ENCODE assay signal across 8 cellular contexts in genomic region chr5:57173026-57173317, GRCh38. TPM values are rescaled to one million over a fixed set of nuclear protein-coding genes. Genes with fewer than 3 reads are reported as not detected.
DNase-seq lines count a peak whose midpoint lies in the region; TF ChIP-seq lines count a peak whose summit lies in the region.

No MANE protein-coding gene starts in this region.

- intact Hi-C loops in ascending aorta (cut with DNase I) = loop anchor here (1.0 to 10.0 kb wide), 9 partner anchors 48 to 1868 kb away; partner anchors contain the start of genes DHX29, MAP3K1, MIER3 and MTREX
- intact Hi-C loops in tibial artery (cut with DNase I; ENCODE audit: low total_unique reads) = loop anchor here (2.0 kb wide), 1 partner anchor 264 kb away; the partner anchor contains the start of gene SETD9

- TF ChIP-seq CTCF in ascending aorta (IDR thresholded peaks at IDR 0.05) (no peak), liver (IDR thresholded peaks at IDR 0.05; ENCODE audit: low read depth, low read length, missing input control) (no peak), tibial artery (IDR thresholded peaks at IDR 0.05) (no peak)

- peak; percentile 54 for DNase-seq in activated T-cell treated with anti-CD3 and anti-CD28 coated beads for 4 hours
- no peak for DNase-seq in activated T-cell treated with anti-CD3 and anti-CD28 coated beads, Interleukin-2, amount 50 U/mL, for 48 hours
- no peak for DNase-seq in ascending aorta (ENCODE audit: low spot score in 2 of 2)
- DNase-seq in tibial artery = peak in 1 of 2 donors; percentile 60
- DNase-seq in epidermal melanocyte (ENCODE audit: insufficient read length, low spot score) = no peak
- DNase-seq in NCI-H1930 (lab: John Stamatoyannopoulos, UW) = no peak
- no peak for DNase-seq in NCI-H1417 (lab: John Stamatoyannopoulos, UW)

- H3K27ac ChIP-seq in ascending aorta (peak overlapping the region; percentile 99), liver (ENCODE audit: low read depth in 1 of 2, low read length in 2 of 2) (peak overlapping the region; percentile 100), tibial artery (peak overlapping the region; percentile 95 to 99)

- H3K9me3 ChIP-seq in ascending aorta (no peaks in the 10 kb centered on the region), liver (ENCODE audit: control insufficient read depth in 4 of 4, low read length in 3 of 4) (no peaks in the 10 kb centered on the region), tibial artery (no peaks in the 10 kb centered on the region)

- WGBS in liver = under 1% methylated on average over 17 of the region's 17 CpGs

- H3K9ac ChIP-seq in liver (ENCODE audit: low read depth in 1 of 2, low read length in 2 of 2) = peak overlapping the region; percentile 94 to 95

- no peaks in the 10 kb centered on the region for H3K27me3 ChIP-seq in ascending aorta
- H3K27me3 ChIP-seq in liver (ENCODE audit: control insufficient read depth in 4 of 4, insufficient read depth in 4 of 4, low read length in 3 of 4) = no peaks in the 10 kb centered on the region
- no peaks in the 10 kb centered on the region for H3K27me3 ChIP-seq in tibial artery

- TF ChIP-seq RAD21 in liver (IDR thresholded peaks at IDR 0.05) = no peak

- H3K36me3 ChIP-seq in ascending aorta (no peaks in the 10 kb centered on the region), liver (ENCODE audit: control insufficient read depth in 4 of 4, insufficient read depth in 3 of 4, low read depth in 1 of 4, low read length in 3 of 4) (no peaks in the 10 kb centered on the region), tibial artery (no peaks in the 10 kb centered on the region)

- H3K4me1 ChIP-seq in ascending aorta (peaks cover 0 to 13% of the 10 kb centered on the region in 2 donors), liver (ENCODE audit: control insufficient read depth in 4 of 4, insufficient read depth in 4 of 4, low read length in 3 of 4) (peaks cover 4 to 21% (median 14%) of the 10 kb centered on the region in 4 donors), tibial artery (peaks cover 0 to 33% (median 12%) of the 10 kb centered on the region in 4 donors)

- H3K4me3 ChIP-seq in ascending aorta (peak overlapping the region; percentile 83 to 99), liver (ENCODE audit: low read depth in 1 of 3, low read length in 3 of 3) (peak overlapping the region; percentile 23 to 87 (median 70)), tibial artery (peak overlapping the region; percentile 73 to 89)

TF ChIP-seq in liver, 16 proteins besides CTCF, POLR2A, EP300 and RAD21:
- TF ChIP-seq FOXA2 (IDR thresholded peaks at IDR 0.05) (no peak), ATF3 (IDR thresholded peaks at IDR 0.05) (no peak)
TF ChIP-seq in liver: peak in this region for 0.

RNA-seq across cellular contexts. Expression of gene GPBP1, which starts 0.9 kb away (rescaled TPM):
- total RNA-seq in ascending aorta (21.2 TPM), liver (10 to 100 TPM; 29.8 to 30.8 TPM)
- 10 to 100 TPM; 13.6 to 19.5 TPM for polyA plus RNA-seq in liver
